In the genomic region with DNA sequence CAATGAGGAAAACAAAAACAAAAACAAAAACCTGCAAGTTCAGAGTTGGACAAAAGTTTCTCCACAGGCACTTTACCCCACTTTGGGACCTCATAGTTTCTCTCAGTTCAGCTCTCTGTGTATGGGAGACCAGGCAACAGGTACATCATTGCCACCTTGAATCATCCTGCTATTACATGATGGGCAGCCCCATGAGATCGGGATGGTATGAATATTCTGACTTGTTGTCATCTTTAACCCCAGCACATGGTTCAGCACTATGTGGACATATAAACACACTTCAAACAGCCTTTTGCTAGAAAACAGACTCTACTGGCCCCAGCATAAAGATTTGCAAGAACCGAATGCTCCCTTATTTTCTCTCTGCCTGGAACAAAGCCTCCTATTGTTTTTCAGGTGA, we compare ENCODE assay signal across 16 cellular contexts.
DNase-seq lines count a peak whose midpoint lies in the region; ATAC-seq and TF ChIP-seq lines count a peak whose summit lies in the region.
"Had no signal": no experiment of that assay in that cellular context is flagged by ENCODE, and none has a peak within 500 bp of the region (broad histone marks: within the 10 kb centered on the region; RNA-seq: fewer than 3 reads in every experiment).

No MANE protein-coding gene starts in this region.

- intact Hi-C loops in transverse colon (cut with DNase I; ENCODE audit: low total_unique reads), result no loop called here

- DNase-seq in NCI-H526 treated with DMSO at 0.1 percent for 48 hours (lab: John Stamatoyannopoulos, UW) (peak; percentile 12), epithelial cell of prostate (ENCODE audit: low read depth, low spot score) (no peak), kidney tubule cell (ENCODE audit: low spot score) (no peak), transverse colon (no peak)
- DNase-seq in activated naive CD4-positive, alpha-beta T cell (lab: John Stamatoyannopoulos, UW), result no peak
- DNase-seq: anterior cingulate cortex; CD4-positive, CD25-positive, alpha-beta regulatory T cell; head of caudate nucleus; KG1; NCI-H748 treated with DMSO at 0.1 percent for 48 hours; Peyer's patch; stimulated activated naive CD4-positive, alpha-beta T cell had no signal

- H3K27ac ChIP-seq in ACC112 (ENCODE audit: low read depth, low read length), result peak overlapping the region; percentile 70
- peak overlapping the region; percentile 49 for H3K27ac ChIP-seq in epithelial cell of prostate
- peak overlapping the region; percentile 63 for H3K27ac ChIP-seq in neutrophil
- H3K27ac ChIP-seq in transverse colon, result peak overlapping the region in 2 of 4 donors; percentile 26 to 33
- H3K27ac ChIP-seq: Peyer's patch, VCaP had no signal

- H3K4me1 ChIP-seq in ACC112 (ENCODE audit: control insufficient read depth, insufficient read depth, low read length, unreplicated experiment), result peaks cover 47% of the 10 kb centered on the region
- H3K4me1 ChIP-seq in neutrophil (ENCODE audit: control insufficient read depth in 1 of 2, insufficient read depth in 1 of 2, low read depth in 1 of 2, low read length in 1 of 2), result peaks cover 31 to 34% of the 10 kb centered on the region in 2 experiments
- peaks cover 0 to 6% (median 2%) of the 10 kb centered on the region in 4 donors for H3K4me1 ChIP-seq in transverse colon
- H3K4me1 ChIP-seq: Peyer's patch had no signal

- no peaks in the 10 kb centered on the region for H3K79me2 ChIP-seq in ACC112 (ENCODE audit: control insufficient read depth, insufficient read depth, low read length, unreplicated experiment)

- no peak for TF ChIP-seq CTCF in neutrophil (IDR thresholded peaks at IDR 0.05)
- no peak for TF ChIP-seq CTCF in transverse colon (IDR thresholded peaks at IDR 0.05)

- H3K4me3 Mint-ChIP-seq in activated T-helper 17 cell treated with anti-CD3 and anti-CD28 coated beads, Interleukin-2, amount 50 U/mL, for 72 hours, result no peak overlapping the region
- H3K4me3 Mint-ChIP-seq: CD4-positive, CD25-positive, alpha-beta regulatory T cell had no signal

- H3K27me3 Mint-ChIP-seq in activated T-helper 17 cell treated with anti-CD3 and anti-CD28 coated beads, Interleukin-2, amount 50 U/mL, for 72 hours, result peaks cover 4% of the 10 kb centered on the region

- in situ Hi-C loops in transverse colon (cut with MboI; ENCODE audit: low pct_ligation_motif_present in 1 of 4, low pct_unique_long_range_greater_than_20kb in 1 of 4, low sequenced_read_pairs in 3 of 4), result no loop called here

- peak overlapping the region; percentile 42 for H3K4me3 ChIP-seq in ACC112 (ENCODE audit: low read depth, low read length)
- no peak overlapping the region for H3K4me3 ChIP-seq in neutrophil (ENCODE audit: low read depth in 1 of 2, low read length in 1 of 2)
- H3K4me3 ChIP-seq in transverse colon, result no peak overlapping the region
- H3K4me3 ChIP-seq: Peyer's patch had no signal

- no peaks in the 10 kb centered on the region for H3K9me3 ChIP-seq in neutrophil
- no peaks in the 10 kb centered on the region for H3K9me3 ChIP-seq in transverse colon
- H3K9me3 ChIP-seq: Peyer's patch had no signal

- H3K36me3 ChIP-seq in ACC112 (ENCODE audit: insufficient read depth, low read length), result no peaks in the 10 kb centered on the region
- H3K36me3 ChIP-seq in neutrophil, result no peaks in the 10 kb centered on the region
- H3K36me3 ChIP-seq in transverse colon, result no peaks in the 10 kb centered on the region
- H3K36me3 ChIP-seq: Peyer's patch had no signal

- H3K36me3 Mint-ChIP-seq in activated T-helper 17 cell treated with anti-CD3 and anti-CD28 coated beads, Interleukin-2, amount 50 U/mL, for 72 hours (ENCODE audit: low read depth), result no peaks in the 10 kb centered on the region
- H3K36me3 Mint-ChIP-seq: CD4-positive, CD25-positive, alpha-beta regulatory T cell had no signal

- 52% methylated on average over 2 of the region's 2 CpGs; no CpG with 5 or more reads in 1 of the 2 donors for WGBS in transverse colon (ENCODE audit: low coverage in 1 of 2), 2 donors

- H3K27ac Mint-ChIP-seq in activated T-helper 17 cell treated with anti-CD3 and anti-CD28 coated beads, Interleukin-2, amount 50 U/mL, for 72 hours, result no peak overlapping the region

- no peak for TF ChIP-seq POLR2A in transverse colon (IDR thresholded peaks at IDR 0.05)

- ATAC-seq in activated T-helper 17 cell treated with anti-CD3 and anti-CD28 coated beads, Interleukin-2, amount 50 U/mL, for 72 hours (replicated peaks), result no peak

- no peak for TF ChIP-seq EP300 in transverse colon (IDR thresholded peaks at IDR 0.05; ENCODE audit: low read depth)

- H3K4me1 Mint-ChIP-seq in activated T-helper 17 cell treated with anti-CD3 and anti-CD28 coated beads, Interleukin-2, amount 50 U/mL, for 72 hours, result no peaks in the 10 kb centered on the region
- H3K4me1 Mint-ChIP-seq: CD4-positive, CD25-positive, alpha-beta regulatory T cell had no signal

- peak overlapping the region; percentile 50 for H2AFZ ChIP-seq in ACC112 (ENCODE audit: low read length, unreplicated experiment)

- no peaks in the 10 kb centered on the region for H3K9me3 Mint-ChIP-seq in activated T-helper 17 cell treated with anti-CD3 and anti-CD28 coated beads, Interleukin-2, amount 50 U/mL, for 72 hours

- H3K27me3 ChIP-seq in ACC112 (ENCODE audit: insufficient read depth, low read length) (no peaks in the 10 kb centered on the region), neutrophil (no peaks in the 10 kb centered on the region), transverse colon (no peaks in the 10 kb centered on the region)
- H3K27me3 ChIP-seq: Peyer's patch had no signal
